ENCODE assay signal across 8 cellular contexts in genomic region chr2:111727598-111728237, GRCh38.
A peak's percentile ranks its signal among the peaks of the same experiment; 100 is the strongest.
DNase-seq lines count a peak whose midpoint lies in the region; ATAC-seq and TF ChIP-seq lines count a peak whose summit lies in the region.
"Not testable (repeated sequence)": the region's sequence is repeated elsewhere in the genome, so short reads cannot be mapped to it uniquely, and the experiment has no call there.

No MANE protein-coding gene starts in this region.

- not testable (repeated sequence) for H3K9me3 ChIP-seq in PC-9 (ENCODE audit: insufficient read depth, low read depth)

- H3K4me3 ChIP-seq in PC-9; choroid plexus epithelial cell (ENCODE audit: low read depth, low read length): not testable (repeated sequence)

- intact Hi-C loops in PC-9 (cut with micrococcal nuclease; ENCODE audit: unreplicated experiment): not testable (repeated sequence)

- peaks cover 12% of the 10 kb centered on the region; the same call in 1 of the 2 replicates for H3K4me1 ChIP-seq in PC-9 (replicated peaks; ENCODE audit: insufficient read depth)

- not testable (repeated sequence) for H3K27ac Mint-ChIP-seq in activated T-helper 17 cell treated with anti-CD3 and anti-CD28 coated beads, Interleukin-2, amount 50 U/mL, for 72 hours

- not testable (repeated sequence) for H3K27me3 ChIP-seq in PC-9 (ENCODE audit: insufficient read depth, low read depth)

- not testable (repeated sequence) for H2AFZ ChIP-seq in PC-9

- not testable (repeated sequence) for H3K36me3 Mint-ChIP-seq in activated T-helper 17 cell treated with anti-CD3 and anti-CD28 coated beads, Interleukin-2, amount 50 U/mL, for 72 hours (ENCODE audit: low read depth)

- BruUV-seq in PC-9 (replicated peaks; lab: Mats Ljungman, UMichigan): not testable (repeated sequence)

- CTCF ChIA-PET in PC-9 (lab: Charles Lee): not testable (repeated sequence)

- peak overlapping the region; percentile 40; the same call in 1 of the 2 replicates for H3K4me2 ChIP-seq in PC-9

- H3K4me1 Mint-ChIP-seq in activated T-helper 17 cell treated with anti-CD3 and anti-CD28 coated beads, Interleukin-2, amount 50 U/mL, for 72 hours: not testable (repeated sequence)

- not testable (repeated sequence) for TF ChIP-seq CTCF in PC-9 (conservative IDR thresholded peaks at IDR 0.05); choroid plexus epithelial cell (conservative IDR thresholded peaks at IDR 0.05; ENCODE audit: low read depth, low read length)

- POLR2A ChIA-PET in PC-9 (lab: Charles Lee; ENCODE audit: unreplicated experiment): not testable (repeated sequence)

- not testable (repeated sequence) for H3K27me3 Mint-ChIP-seq in activated T-helper 17 cell treated with anti-CD3 and anti-CD28 coated beads, Interleukin-2, amount 50 U/mL, for 72 hours

- not testable (repeated sequence) for H3K9me3 Mint-ChIP-seq in activated T-helper 17 cell treated with anti-CD3 and anti-CD28 coated beads, Interleukin-2, amount 50 U/mL, for 72 hours

- H3F3A ChIP-seq in PC-9 (ENCODE audit: insufficient read depth, low read depth): not testable (repeated sequence)

- H3K36me3 ChIP-seq in PC-9 (ENCODE audit: low read depth): not testable (repeated sequence)

- ATAC-seq in activated T-helper 17 cell treated with anti-CD3 and anti-CD28 coated beads, Interleukin-2, amount 50 U/mL, for 72 hours (replicated peaks): peak; percentile 93

- H3K4me3 Mint-ChIP-seq in activated T-helper 17 cell treated with anti-CD3 and anti-CD28 coated beads, Interleukin-2, amount 50 U/mL, for 72 hours: not testable (repeated sequence)

- peak overlapping the region; percentile 69 for H3K27ac ChIP-seq in PC-9

- H3K9me2 ChIP-seq in PC-9 (ENCODE audit: insufficient read depth): not testable (repeated sequence)

- in situ Hi-C loops in ACHN (cut with HindIII; ENCODE audit: low pct_ligation_motif_present, low pct_unique_long_range_greater_than_20kb, low sequenced_read_pairs): not testable (repeated sequence)

- peak; percentile 24 for DNase-seq in ACHN
- DNase-seq in M059J (ENCODE audit: low read depth): peak; percentile 87
- peak; percentile 78 to 92 for DNase-seq in PC-9
- DNase-seq in activated CD4-positive, alpha-beta T cell treated with anti-CD3 and anti-CD28 coated beads for 4 hours: peak; percentile 21 to 30
- DNase-seq in choroid plexus epithelial cell (ENCODE audit: low read depth): peak; percentile 11
- peak; percentile 32 for DNase-seq in kidney tubule cell (ENCODE audit: low spot score)
- DNase-seq in stimulated activated CD4-positive, alpha-beta T cell treated with anti-CD3 and anti-CD28 coated beads, Interleukin-4, amount 100 ng/mL, for 24 hours: peak; percentile 62

- H4K20me1 ChIP-seq in PC-9 (ENCODE audit: insufficient read depth): not testable (repeated sequence)

- not testable (repeated sequence) for H3K79me2 ChIP-seq in PC-9 (ENCODE audit: low read depth)

Comparison
In these comparisons a context has a peak if more than half of its experiments do, and no peak if none do; other contexts are left out.
1. DNase-seq: peak in every context shown above with its lines; median percentile 87 in M059J; 85 in PC-9; 62 in stimulated activated CD4-positive, alpha-beta T cell treated with anti-CD3 and anti-CD28 coated beads, Interleukin-4, amount 100 ng/mL, for 24 hours; 32 in kidney tubule cell; 26 in activated CD4-positive, alpha-beta T cell treated with anti-CD3 and anti-CD28 coated beads for 4 hours; 24 in ACHN; 11 in choroid plexus epithelial cell.